Comparison of ENCODE assay signal across 14 cellular contexts in the genomic region with DNA sequence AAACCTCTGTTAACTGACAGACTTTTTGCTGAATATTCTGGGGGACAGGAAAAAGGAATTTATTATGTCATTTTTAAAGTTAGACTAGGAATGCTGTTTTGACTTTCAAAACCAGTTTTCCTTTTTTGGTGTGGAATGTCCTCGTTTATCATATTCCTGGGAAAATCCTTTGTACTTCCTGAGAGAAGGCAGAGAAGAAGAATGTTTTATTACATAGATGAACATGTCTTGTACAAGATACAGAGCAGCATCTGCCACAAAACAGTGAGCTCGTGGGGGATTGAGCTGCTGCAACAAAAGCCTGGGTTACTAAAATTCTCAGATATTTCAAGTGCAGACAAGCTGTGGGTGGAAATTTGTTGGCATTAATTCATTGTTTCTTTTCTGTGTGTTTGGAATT. TPM values are rescaled to one million over a fixed set of nuclear protein-coding genes. Genes with fewer than 3 reads are reported as not detected.
A peak's percentile ranks its signal among the peaks of the same experiment; 100 is the strongest.
DNase-seq lines count a peak whose midpoint lies in the region; ATAC-seq and TF ChIP-seq lines count a peak whose summit lies in the region.
"Had no signal": no experiment of that assay in that cellular context is flagged by ENCODE, and none has a peak within 500 bp of the region (broad histone marks: within the 10 kb centered on the region; RNA-seq: fewer than 3 reads in every experiment).

No MANE protein-coding gene starts in this region.

- H3K27me3 Mint-ChIP-seq in activated CD8-positive, alpha-beta memory T cell treated with anti-CD3 and anti-CD28 coated beads, Interleukin-2, amount 10 ng/mL, durations not matched to agents 7 days and 5 days: no peaks in the 10 kb centered on the region
- H3K27me3 Mint-ChIP-seq: activated B cell treated with CpG ODN at 0.5 μM for 24 hours; activated naive CD8-positive, alpha-beta T cell treated with anti-CD3 and anti-CD28 coated beads, Interleukin-2, amount 50 U/mL, for 24 hours; stimulated activated naive CD8-positive, alpha-beta T cell treated with anti-CD3 and anti-CD28 coated beads, Interleukin-15, Interleukin-2, amounts not matched to agents 100 ng/mL and 50 ng/mL, for 24 hours had no signal

- H3K4me1 ChIP-seq in trophoblast cell (ENCODE audit: control insufficient read depth in 1 of 2, insufficient read depth in 2 of 2, low read length in 2 of 2): peaks cover 0 to 2% of the 10 kb centered on the region in 2 experiments
- H3K4me1 ChIP-seq: BLaER1 had no signal

- no peak overlapping the region for H2BK120ac ChIP-seq in trophoblast cell (ENCODE audit: insufficient read depth, low read length, poor library complexity)

- H3K18ac ChIP-seq in trophoblast cell (ENCODE audit: low read length): no peak overlapping the region

- no peak overlapping the region for H3K9ac ChIP-seq in trophoblast cell (ENCODE audit: low read length)
- H3K9ac ChIP-seq: BLaER1 had no signal

- H3K4me3 Mint-ChIP-seq in activated CD8-positive, alpha-beta memory T cell treated with anti-CD3 and anti-CD28 coated beads, Interleukin-2, amount 10 ng/mL, durations not matched to agents 7 days and 5 days: no peak overlapping the region
- H3K4me3 Mint-ChIP-seq: activated B cell treated with CpG ODN at 0.5 μM for 24 hours; activated naive CD8-positive, alpha-beta T cell treated with anti-CD3 and anti-CD28 coated beads, Interleukin-2, amount 50 U/mL, for 24 hours; stimulated activated naive CD8-positive, alpha-beta T cell treated with anti-CD3 and anti-CD28 coated beads, Interleukin-15, Interleukin-2, amounts not matched to agents 100 ng/mL and 50 ng/mL, for 24 hours had no signal

- peak overlapping the region; percentile 49 for H2BK5ac ChIP-seq in trophoblast cell (ENCODE audit: low read depth, low read length, poor library complexity)

- in situ Hi-C loops in G401 (cut with HindIII; ENCODE audit: low sequenced_read_pairs): no loop called here

- H4K8ac ChIP-seq in trophoblast cell (ENCODE audit: low read depth, low read length): no peak overlapping the region

- no peak overlapping the region for H2AK5ac ChIP-seq in trophoblast cell (ENCODE audit: low read length)

- no peaks in the 10 kb centered on the region for H3K79me2 ChIP-seq in trophoblast cell (ENCODE audit: control insufficient read depth, insufficient read depth, low read length, poor library complexity)

- H3K4me3 ChIP-seq in fibroblast of villous mesenchyme (ENCODE audit: low read depth, low read length) (no peak overlapping the region), trophoblast cell (ENCODE audit: low read depth, low read length) (no peak overlapping the region)
- H3K4me3 ChIP-seq: BLaER1 had no signal

- peak overlapping the region; percentile 19 for H3K4me2 ChIP-seq in trophoblast cell (ENCODE audit: low read length)
- H3K4me2 ChIP-seq: BLaER1 had no signal

- TF ChIP-seq CTCF in fibroblast of villous mesenchyme (IDR thresholded peaks at IDR 0.05; ENCODE audit: insufficient read depth, low read depth, low read length): no peak

- no peaks in the 10 kb centered on the region for H3K9me3 Mint-ChIP-seq in activated CD8-positive, alpha-beta memory T cell treated with anti-CD3 and anti-CD28 coated beads, Interleukin-2, amount 10 ng/mL, durations not matched to agents 7 days and 5 days (ENCODE audit: low read depth)
- H3K9me3 Mint-ChIP-seq: activated B cell treated with CpG ODN at 0.5 μM for 24 hours; activated naive CD8-positive, alpha-beta T cell treated with anti-CD3 and anti-CD28 coated beads, Interleukin-2, amount 50 U/mL, for 24 hours; stimulated activated naive CD8-positive, alpha-beta T cell treated with anti-CD3 and anti-CD28 coated beads, Interleukin-15, Interleukin-2, amounts not matched to agents 100 ng/mL and 50 ng/mL, for 24 hours had no signal

- peak overlapping the region; percentile 58 for H3K27ac ChIP-seq in trophoblast cell (ENCODE audit: low read depth, low read length)
- H3K27ac ChIP-seq: BLaER1 had no signal

- H3K23ac ChIP-seq in trophoblast cell (ENCODE audit: low read length): no peak overlapping the region

- H3K27me3 ChIP-seq in trophoblast cell (ENCODE audit: insufficient read depth, low read length): no peaks in the 10 kb centered on the region
- H3K27me3 ChIP-seq: BLaER1, dorsolateral prefrontal cortex had no signal

- no peak overlapping the region for H4K91ac ChIP-seq in trophoblast cell (ENCODE audit: low read depth, low read length)

- peaks cover 2% of the 10 kb centered on the region for H3K4me1 Mint-ChIP-seq in activated CD8-positive, alpha-beta memory T cell treated with anti-CD3 and anti-CD28 coated beads, Interleukin-2, amount 10 ng/mL, durations not matched to agents 7 days and 5 days
- H3K4me1 Mint-ChIP-seq: activated B cell treated with CpG ODN at 0.5 μM for 24 hours; activated naive CD8-positive, alpha-beta T cell treated with anti-CD3 and anti-CD28 coated beads, Interleukin-2, amount 50 U/mL, for 24 hours had no signal

- H3K4ac ChIP-seq in trophoblast cell (ENCODE audit: low read depth, low read length): no peak overlapping the region

- H3K9me3 ChIP-seq in trophoblast cell (ENCODE audit: insufficient read depth, low read depth, low read length): no peaks in the 10 kb centered on the region
- H3K9me3 ChIP-seq: BLaER1 had no signal

- H3K14ac ChIP-seq in trophoblast cell (ENCODE audit: low read length): no peak overlapping the region

- whole genome bisulfite sequencing in trophoblast cell (ENCODE audit: extremely low coverage, insufficient coverage, insufficient read length): no CpG with 5 or more reads among the region's 2 CpGs

- no peak overlapping the region for H3K27ac Mint-ChIP-seq in activated CD8-positive, alpha-beta memory T cell treated with anti-CD3 and anti-CD28 coated beads, Interleukin-2, amount 10 ng/mL, durations not matched to agents 7 days and 5 days
- H3K27ac Mint-ChIP-seq: activated B cell treated with CpG ODN at 0.5 μM for 24 hours; activated naive CD8-positive, alpha-beta T cell treated with anti-CD3 and anti-CD28 coated beads, Interleukin-2, amount 50 U/mL, for 24 hours; stimulated activated naive CD8-positive, alpha-beta T cell treated with anti-CD3 and anti-CD28 coated beads, Interleukin-15, Interleukin-2, amounts not matched to agents 100 ng/mL and 50 ng/mL, for 24 hours had no signal

- peaks cover 6% of the 10 kb centered on the region for H3K36me3 Mint-ChIP-seq in activated CD8-positive, alpha-beta memory T cell treated with anti-CD3 and anti-CD28 coated beads, Interleukin-2, amount 10 ng/mL, durations not matched to agents 7 days and 5 days

- CTCF ChIA-PET in activated CD8-positive, alpha-beta memory T cell treated with anti-CD3 and anti-CD28 coated beads, Interleukin-2, amount 10 ng/mL, durations not matched to agents 7 days and 5 days (lab: Charles Lee): no interaction called here

- DNase-seq in G401 (ENCODE audit: low spot score) (peak; percentile 35), fibroblast of villous mesenchyme (ENCODE audit: low read depth) (peak; percentile 79), trophoblast cell (peak in 1 of 2 donors; percentile 65), MV-4-11 (lab: John Stamatoyannopoulos, UW) (no peak)
- no peak for DNase-seq in NK-92 treated with Interleukin-12 subunit alpha and Interleukin-12 subunit beta, amount 100 ng/mL, for 24 hours (lab: John Stamatoyannopoulos, UW)
- no peak for DNase-seq in activated CD8-positive, alpha-beta memory T cell treated with anti-CD3 and anti-CD28 coated beads, Interleukin-2, amount 10 ng/mL, durations not matched to agents 7 days and 5 days
- DNase-seq: activated B cell treated with CpG ODN at 0.5 μM for 24 hours; activated naive CD8-positive, alpha-beta T cell treated with anti-CD3 and anti-CD28 coated beads, Interleukin-2, amount 50 U/mL, for 24 hours; dorsolateral prefrontal cortex; mammary epithelial cell had no signal

- H2BK12ac ChIP-seq in trophoblast cell (ENCODE audit: low read length): no peak overlapping the region

- ATAC-seq in SK-N-SH treated with all-trans-retinoic acid at 6 μM for 48 hours (peak; percentile 59), HG02884 (IDR thresholded peaks at IDR 0.05; ENCODE audit: unreplicated experiment) (no peak)
- no peak for ATAC-seq in activated CD8-positive, alpha-beta memory T cell treated with anti-CD3 and anti-CD28 coated beads, Interleukin-2, amount 10 ng/mL, durations not matched to agents 7 days and 5 days
- ATAC-seq: activated naive CD8-positive, alpha-beta T cell treated with anti-CD3 and anti-CD28 coated beads, Interleukin-2, amount 50 U/mL, for 24 hours had no signal

- no peak overlapping the region for H4K12ac ChIP-seq in trophoblast cell (ENCODE audit: low read depth, low read length)

- no peaks in the 10 kb centered on the region for H3K36me3 ChIP-seq in trophoblast cell (ENCODE audit: control insufficient read depth in 1 of 2, insufficient read depth in 2 of 2, low read length in 2 of 2)

- H3K79me1 ChIP-seq in trophoblast cell (ENCODE audit: low read length): no peaks in the 10 kb centered on the region

- no peak overlapping the region for H2AFZ ChIP-seq in trophoblast cell (ENCODE audit: insufficient read depth, low read length, poor library complexity)

TF ChIP-seq in SK-N-SH treated with all-trans-retinoic acid at 6 μM for 48 hours, 23 proteins besides CTCF, POLR2A, EP300 and RAD21 (continues in another document):
- TF ChIP-seq, protein P1, sequence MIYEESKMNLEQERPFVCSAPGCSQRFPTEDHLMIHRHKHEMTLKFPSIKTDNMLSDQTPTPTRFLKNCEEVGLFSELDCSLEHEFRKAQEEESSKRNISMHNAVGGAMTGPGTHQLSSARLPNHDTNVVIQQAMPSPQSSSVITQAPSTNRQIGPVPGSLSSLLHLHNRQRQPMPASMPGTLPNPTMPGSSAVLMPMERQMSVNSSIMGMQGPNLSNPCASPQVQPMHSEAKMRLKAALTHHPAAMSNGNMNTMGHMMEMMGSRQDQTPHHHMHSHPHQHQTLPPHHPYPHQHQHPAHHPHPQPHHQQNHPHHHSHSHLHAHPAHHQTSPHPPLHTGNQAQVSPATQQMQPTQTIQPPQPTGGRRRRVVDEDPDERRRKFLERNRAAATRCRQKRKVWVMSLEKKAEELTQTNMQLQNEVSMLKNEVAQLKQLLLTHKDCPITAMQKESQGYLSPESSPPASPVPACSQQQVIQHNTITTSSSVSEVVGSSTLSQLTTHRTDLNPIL (CRISPR knock-in tag; IDR thresholded peaks at IDR 0.05; ENCODE audit: low read depth): no peak
- TF ChIP-seq RARB (CRISPR knock-in tag; IDR thresholded peaks at IDR 0.05): no peak

RNA-seq across cellular contexts. Expression of a gene that starts 20.2 kb away (rescaled TPM):
- 25.8 and 41.6 TPM in 2 replicates for total RNA-seq in G401 (2014; rRNA removed; shearing (Covaris generic))
- total RNA-seq in fibroblast of villous mesenchyme: 40.9 and 41.9 TPM in 2 replicates
- polyA plus RNA-seq in trophoblast cell (2013): 14.7 and 15.2 TPM in 2 replicates
- 10 to 100 TPM in 1 of 2 experiments, 1 to 10 TPM in 1; 8.7 to 13.6 TPM for total RNA-seq in activated CD8-positive, alpha-beta memory T cell treated with anti-CD3 and anti-CD28 coated beads, Interleukin-2, amount 10 ng/mL, durations not matched to agents 7 days and 5 days

Comparison
In these comparisons a context has a peak if more than half of its experiments do, and no peak if none do; other contexts are left out.
1. DNase-seq: peak in G401 (single experiment) and fibroblast of villous mesenchyme (single experiment); none in MV-4-11 (single experiment), NK-92 treated with Interleukin-12 subunit alpha and Interleukin-12 subunit beta, amount 100 ng/mL, for 24 hours (single experiment) and activated CD8-positive, alpha-beta memory T cell treated with anti-CD3 and anti-CD28 coated beads, Interleukin-2, amount 10 ng/mL, durations not matched to agents 7 days and 5 days (single experiment).